Comparison of ENCODE assay signal across 9 cellular contexts in the genomic region with DNA sequence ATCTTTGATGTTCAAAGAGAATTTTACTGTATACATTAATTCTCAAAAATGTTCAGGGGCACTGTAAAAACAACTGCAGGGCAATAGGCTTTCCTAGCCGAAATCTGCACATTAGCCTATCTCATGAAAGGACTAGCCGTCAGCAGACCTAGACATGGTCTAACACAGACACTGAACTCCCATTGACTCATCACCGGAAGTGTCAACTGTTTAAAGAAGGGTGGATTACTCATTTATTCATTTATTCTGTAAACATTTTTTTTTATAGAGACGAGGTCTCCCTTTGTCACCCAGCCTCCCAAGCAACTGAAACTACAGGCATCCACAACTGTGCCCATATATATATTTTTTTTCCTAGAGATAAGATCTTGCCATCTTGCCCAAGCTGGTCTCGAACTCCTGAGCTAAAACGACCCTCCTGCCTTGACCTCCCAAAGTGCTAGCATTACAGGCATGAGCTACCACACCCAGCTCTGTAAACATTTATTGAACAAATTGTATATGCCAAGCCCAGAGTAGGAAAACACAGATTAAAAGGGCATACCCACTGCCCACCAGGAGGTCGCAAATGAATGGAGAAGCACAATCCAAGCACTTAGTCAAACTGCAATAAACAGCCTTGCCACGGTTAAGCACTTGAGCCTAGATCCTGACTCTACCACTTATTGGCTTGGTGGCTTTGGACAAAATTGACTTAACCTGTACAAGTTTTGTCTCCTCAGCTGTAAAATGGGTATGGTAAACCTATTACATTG. TPM values are rescaled to one million over a fixed set of nuclear protein-coding genes. Genes with fewer than 3 reads are reported as not detected.
DNase-seq lines count a peak whose midpoint lies in the region; ATAC-seq and TF ChIP-seq lines count a peak whose summit lies in the region.
"Had no signal": no experiment of that assay in that cellular context is flagged by ENCODE, and none has a peak within 500 bp of the region (broad histone marks: within the 10 kb centered on the region; RNA-seq: fewer than 3 reads in every experiment).

No MANE protein-coding gene starts in this region.

- peak; percentile 45 for ATAC-seq in GM21423 (IDR thresholded peaks at IDR 0.05; ENCODE audit: unreplicated experiment)
- ATAC-seq: HCT116 had no signal

- no peaks in the 10 kb centered on the region for H3K9me3 Mint-ChIP-seq in IgD-negative memory B cell
- no peaks in the 10 kb centered on the region for H3K9me3 Mint-ChIP-seq in chondrocyte (ENCODE audit: low read depth)

- H3K4me3 Mint-ChIP-seq in IgD-negative memory B cell: peak overlapping the region in 2 of 4 donors; percentile 27 to 29
- H3K4me3 Mint-ChIP-seq in chondrocyte (ENCODE audit: unreplicated experiment): no peak overlapping the region

- H3K27ac Mint-ChIP-seq in IgD-negative memory B cell (peak overlapping the region; percentile 4 to 82 (median 52)), chondrocyte (ENCODE audit: unreplicated experiment) (peak overlapping the region; percentile 60)

- H3K27me3 Mint-ChIP-seq in IgD-negative memory B cell (no peaks in the 10 kb centered on the region), chondrocyte (ENCODE audit: low read depth) (no peaks in the 10 kb centered on the region)

- no peak for TF ChIP-seq CTCF in chondrocyte (IDR thresholded peaks at IDR 0.05)

- H3K4me1 Mint-ChIP-seq in IgD-negative memory B cell (peaks cover 63 to 70% (median 65%) of the 10 kb centered on the region in 3 donors), chondrocyte (ENCODE audit: low read depth) (peaks cover 64% of the 10 kb centered on the region)

- in situ Hi-C loops in Caki2 (cut with HindIII; ENCODE audit: low pct_unique_long_range_greater_than_20kb, low sequenced_read_pairs): no loop called here

- peaks cover 5% of the 10 kb centered on the region for H3K36me3 Mint-ChIP-seq in IgD-negative memory B cell
- no peaks in the 10 kb centered on the region for H3K36me3 Mint-ChIP-seq in chondrocyte (ENCODE audit: low read depth)

- DNase-seq in Caki2 (ENCODE audit: low read depth) (peak; percentile 42), chondrocyte (ENCODE audit: low spot score) (no peak), anterior cingulate cortex (lab: John Stamatoyannopoulos, UW) (no peak), GM19238 (ENCODE audit: insufficient read length, low spot score) (no peak), epidermal melanocyte (ENCODE audit: insufficient read length, low spot score) (no peak)
- DNase-seq in stimulated activated naive CD4-positive, alpha-beta T cell treated with Interleukin-2 at 50 U/mL for 16 hours (lab: John Stamatoyannopoulos, UW): no peak

RNA-seq across cellular contexts. Expression of gene RAB30, which starts 26.6 kb away (rescaled TPM):
- total RNA-seq in Caki2 (2014; rRNA removed; shearing (Covaris generic); ENCODE audit: low replicate concordance): 3.2 and 5.6 TPM in 2 replicates
- polyA plus RNA-seq in IgD-negative memory B cell: 39.4 TPM
- 52.6 to 55.2 TPM (median 54.0 TPM) in 3 replicates for total RNA-seq in chondrocyte
